Comparison of ENCODE assay signal across 1 cellular context in genomic region chr3:12585181-12585580, GRCh38.
TF ChIP-seq lines count a peak whose summit lies in the region.

No MANE protein-coding gene starts in this region.

TF ChIP-seq in WTC11, 78 proteins besides CTCF, POLR2A, EP300 and RAD21 (continued from another document):
- no peak for TF ChIP-seq STAT6 (CRISPR knock-in tag; conservative IDR thresholded peaks at IDR 0.05; ENCODE audit: low read depth)
- TF ChIP-seq ZNF423 (CRISPR knock-in tag; IDR thresholded peaks at IDR 0.05), result no peak
- TF ChIP-seq NFE2L1 (CRISPR knock-in tag; IDR thresholded peaks at IDR 0.05), result no peak
- no peak for TF ChIP-seq ZNF532 (CRISPR knock-in tag; IDR thresholded peaks at IDR 0.05; ENCODE audit: borderline replicate concordance)
- TF ChIP-seq IRF2 (CRISPR knock-in tag; IDR thresholded peaks at IDR 0.05; ENCODE audit: borderline replicate concordance, low read depth), result no peak
- no peak for TF ChIP-seq NFYB (CRISPR knock-in tag; conservative IDR thresholded peaks at IDR 0.05; ENCODE audit: low read depth)
- TF ChIP-seq SMAD4 (CRISPR knock-in tag; IDR thresholded peaks at IDR 0.05), result no peak
- TF ChIP-seq TEAD4 (CRISPR knock-in tag; IDR thresholded peaks at IDR 0.05), result no peak
- no peak for TF ChIP-seq IRF1 (CRISPR knock-in tag; IDR thresholded peaks at IDR 0.05)
- no peak for TF ChIP-seq KAT7 (CRISPR knock-in tag; IDR thresholded peaks at IDR 0.05; ENCODE audit: borderline replicate concordance)
